11 cellular contexts compared by ENCODE assay signal in genomic region chr21:36535618-36536241, GRCh38. TPM values are rescaled to one million over a fixed set of nuclear protein-coding genes. Genes with fewer than 3 reads are reported as not detected.
DNase-seq lines count a peak whose midpoint lies in the region; ATAC-seq and TF ChIP-seq lines count a peak whose summit lies in the region.
"Had no signal": no experiment of that assay in that cellular context is flagged by ENCODE, and none has a peak within 500 bp of the region (broad histone marks: within the 10 kb centered on the region; RNA-seq: fewer than 3 reads in every experiment).

No MANE protein-coding gene starts in this region.

- ATAC-seq in GM19328 (IDR thresholded peaks at IDR 0.05; ENCODE audit: unreplicated experiment) (peak; percentile 49), HG02884 (IDR thresholded peaks at IDR 0.05; ENCODE audit: unreplicated experiment) (peak; percentile 60), foreskin keratinocyte (no peak)

- peak; percentile 73 for DNase-seq in GM13976 (ENCODE audit: low spot score)
- DNase-seq in NCI-H146 treated with DMSO at 0.1 percent for 48 hours (lab: John Stamatoyannopoulos, UW; ENCODE audit: unreplicated experiment): peak; percentile 10
- DNase-seq in GF-D8 (lab: John Stamatoyannopoulos, UW): no peak
- DNase-seq in foreskin keratinocyte: no peak
- DNase-seq in SW480 (ENCODE audit: low spot score): no peak
- no peak for DNase-seq in GM03348 (ENCODE audit: low spot score)
- DNase-seq: Caco-2 had no signal

- no peaks in the 10 kb centered on the region for H3K4me1 ChIP-seq in foreskin keratinocyte
- H3K4me1 ChIP-seq: ascending aorta, Caco-2 had no signal

- in situ Hi-C loops in GM13976 (cut with MboI; ENCODE audit: low sequenced_read_pairs, unreplicated experiment): no loop called here

- no peak overlapping the region for H3K27ac ChIP-seq in foreskin keratinocyte
- H3K27ac ChIP-seq: ascending aorta had no signal

- TF ChIP-seq CTCF in GM13976 (IDR thresholded peaks at IDR 0.05; ENCODE audit: borderline replicate concordance, control extremely low read depth, extremely low read depth, insufficient read depth, missing control alignments) (no peak), foreskin keratinocyte (conservative IDR thresholded peaks at IDR 0.05) (no peak)

- peaks cover 3% of the 10 kb centered on the region for H3K27me3 ChIP-seq in foreskin keratinocyte
- H3K27me3 ChIP-seq: ascending aorta had no signal

RNA-seq across cellular contexts. Expression of gene CLDN14, which starts 55.8 kb away (rescaled TPM):
- not detected in 2 replicates for total RNA-seq in foreskin keratinocyte
- 0.03 TPM in 1 of 2 replicates, not detected in the other for polyA plus RNA-seq in foreskin keratinocyte
- total RNA-seq: ascending aorta, Caco-2, mononuclear cell had no signal

Comparison
In these comparisons a context has a peak if more than half of its experiments do, and no peak if none do; other contexts are left out.
1. DNase-seq: peak in GM13976 (single experiment) and NCI-H146 treated with DMSO at 0.1 percent for 48 hours (single experiment); none in GF-D8 (single experiment), foreskin keratinocyte (0 of 2), SW480 (single experiment) and GM03348 (single experiment).